ENCODE assay signal across 26 cellular contexts in the genomic region with DNA sequence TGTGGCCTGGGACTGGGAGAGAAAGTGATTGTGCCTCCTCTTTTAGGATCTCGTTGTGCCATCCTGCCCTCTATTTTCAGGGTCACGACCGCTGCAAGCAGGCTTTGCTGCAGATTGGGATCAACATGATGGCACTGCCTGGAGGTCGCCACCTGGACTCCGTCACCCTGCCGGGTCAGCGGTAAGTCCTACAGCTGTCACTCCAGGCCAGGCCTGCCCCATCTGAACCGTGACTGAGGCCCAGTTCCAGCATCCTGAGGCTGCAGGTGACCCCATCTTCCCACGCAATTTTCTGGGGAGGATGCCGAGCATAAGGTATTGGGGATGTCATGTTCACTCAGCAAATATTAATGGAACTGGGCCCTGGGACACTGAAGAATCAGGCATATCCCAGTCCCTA. TPM values are rescaled to one million over a fixed set of nuclear protein-coding genes. Genes with fewer than 3 reads are reported as not detected.
"Had no signal": no experiment of that assay in that cellular context is flagged by ENCODE, and none has a peak within 500 bp of the region (broad histone marks: within the 10 kb centered on the region; RNA-seq: fewer than 3 reads in every experiment).

No MANE protein-coding gene starts in this region.

- H3K36me3 ChIP-seq: colonic mucosa, esophagus muscularis mucosa, esophagus squamous epithelium, gastrocnemius medialis, gastroesophageal sphincter, heart left ventricle, heart right ventricle had no signal

- DNase-seq: colonic mucosa; dermis blood vessel endothelial cell; dorsolateral prefrontal cortex; effector CD4-positive, alpha-beta T cell; effector CD8-positive, alpha-beta T cell; effector memory CD4-positive, alpha-beta T cell; effector memory CD8-positive, alpha-beta T cell; endodermal cell; erythroblast; esophagus squamous epithelium; foreskin fibroblast; foreskin keratinocyte; foreskin melanocyte; gastrocnemius medialis; glutamatergic neuron; heart left ventricle; heart right ventricle had no signal

- H3K27ac Mint-ChIP-seq: dendritic cell treated with granulocyte-macrophage colony-stimulating factor and Interleukin-4, amounts not matched to agents 40 ng/mL and 50 ng/mL, for 4 days; effector memory CD8-positive, alpha-beta T cell; endodermal cell had no signal

- H3K27me3 Mint-ChIP-seq: dendritic cell treated with granulocyte-macrophage colony-stimulating factor and Interleukin-4, amounts not matched to agents 40 ng/mL and 50 ng/mL, for 4 days had no signal

- H3K9me3 ChIP-seq: colonic mucosa, esophagus muscularis mucosa, esophagus squamous epithelium, gastrocnemius medialis, gastroesophageal sphincter, heart left ventricle, heart right ventricle had no signal

- H3K9me3 Mint-ChIP-seq: dendritic cell treated with granulocyte-macrophage colony-stimulating factor and Interleukin-4, amounts not matched to agents 40 ng/mL and 50 ng/mL, for 4 days; effector memory CD8-positive, alpha-beta T cell; endodermal cell had no signal

- ATAC-seq: effector memory CD8-positive, alpha-beta T cell; esophagus mucosa; foreskin keratinocyte; gastrocnemius medialis; gastroesophageal sphincter; heart left ventricle; heart right ventricle had no signal

- H3K4me3 Mint-ChIP-seq: dendritic cell treated with granulocyte-macrophage colony-stimulating factor and Interleukin-4, amounts not matched to agents 40 ng/mL and 50 ng/mL, for 4 days; effector memory CD8-positive, alpha-beta T cell; endodermal cell had no signal

- H3K4me3 ChIP-seq: colonic mucosa, coronary artery, dorsolateral prefrontal cortex, esophagus muscularis mucosa, esophagus squamous epithelium, gastrocnemius medialis, gastroesophageal sphincter, heart left ventricle, heart right ventricle had no signal

- H3K27ac ChIP-seq: colonic mucosa, coronary artery, dorsolateral prefrontal cortex, epithelial cell of prostate, esophagus muscularis mucosa, esophagus squamous epithelium, foreskin keratinocyte, gastrocnemius medialis, gastroesophageal sphincter, heart left ventricle, heart right ventricle had no signal

- H3K27me3 ChIP-seq: colonic mucosa, esophagus muscularis mucosa, esophagus squamous epithelium, gastrocnemius medialis, gastroesophageal sphincter, heart left ventricle, heart right ventricle had no signal

- H3K4me1 ChIP-seq: esophagus squamous epithelium, foreskin keratinocyte, gastrocnemius medialis, gastroesophageal sphincter, heart left ventricle had no signal

RNA-seq across cellular contexts. Expression of a gene that starts 34.3 kb away (rescaled TPM):
- total RNA-seq: chondrocyte, dermis blood vessel endothelial cell, dermis microvascular lymphatic vessel endothelial cell, endodermal cell, endothelial cell of umbilical vein, gastrocnemius medialis had no signal
- polyA plus RNA-seq: endothelial cell of umbilical vein, foreskin keratinocyte had no signal
